1 cellular context compared by ENCODE assay signal in the genomic region with DNA sequence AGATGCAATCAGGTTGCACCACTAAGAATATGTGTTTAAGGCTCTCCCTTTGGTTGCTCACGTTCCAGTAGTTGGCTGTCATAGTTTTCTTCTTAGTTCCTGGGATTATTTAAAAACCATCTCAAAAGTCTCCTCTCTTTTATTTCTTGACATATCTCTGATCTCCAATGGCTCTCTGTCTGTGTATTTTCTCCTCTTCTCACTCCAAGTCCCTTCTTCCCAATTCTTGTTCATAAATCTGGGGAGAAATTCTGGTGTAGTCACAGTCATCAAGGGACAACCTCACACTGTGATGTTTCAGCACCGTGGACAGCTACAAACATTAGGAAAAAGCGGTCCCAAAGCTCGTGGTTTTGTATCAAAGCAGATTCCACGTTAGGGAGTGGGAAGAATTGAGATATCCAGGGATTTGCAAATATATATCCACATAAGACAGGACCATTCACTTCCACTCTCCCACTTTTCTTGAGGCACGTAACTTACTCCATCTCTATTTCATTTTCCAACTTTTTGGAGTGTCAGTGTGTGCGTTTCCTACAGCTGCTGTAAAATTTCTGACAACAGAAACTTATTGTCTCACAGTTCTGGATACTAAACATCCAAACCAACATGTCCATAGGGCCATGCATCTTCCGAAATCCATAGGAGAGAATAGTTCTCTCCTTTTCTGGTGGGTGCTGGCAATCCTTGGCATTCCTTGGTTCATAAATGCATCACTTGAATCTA.
TF ChIP-seq lines count a peak whose summit lies in the region.

No MANE protein-coding gene starts in this region.

TF ChIP-seq in HepG2, 621 proteins besides CTCF, POLR2A, EP300 and RAD21 (continued from another document):
- TF ChIP-seq THRA (CRISPR knock-in tag; IDR thresholded peaks at IDR 0.05; ENCODE audit: borderline replicate concordance) (0 out of 2 replicates have a peak, but pooled peaks have one; percentile 25), ZNF468 (CRISPR knock-in tag; IDR thresholded peaks at IDR 0.05) (no peak), ZMAT5 (CRISPR knock-in tag; IDR thresholded peaks at IDR 0.05; ENCODE audit: borderline replicate concordance, low read depth) (no peak), MIXL1 (CRISPR knock-in tag; IDR thresholded peaks at IDR 0.05) (0 out of 2 replicates have a peak, but pooled peaks have one; percentile 34), POLR2AphosphoS2 (IDR thresholded peaks at IDR 0.05; ENCODE audit: low read depth, low read length) (no peak), SAP130 (CRISPR knock-in tag; IDR thresholded peaks at IDR 0.05; ENCODE audit: low read depth) (0 out of 2 replicates have a peak, but pooled peaks have one; percentile 17)
